13 cellular contexts compared by ENCODE assay signal in the genomic region with DNA sequence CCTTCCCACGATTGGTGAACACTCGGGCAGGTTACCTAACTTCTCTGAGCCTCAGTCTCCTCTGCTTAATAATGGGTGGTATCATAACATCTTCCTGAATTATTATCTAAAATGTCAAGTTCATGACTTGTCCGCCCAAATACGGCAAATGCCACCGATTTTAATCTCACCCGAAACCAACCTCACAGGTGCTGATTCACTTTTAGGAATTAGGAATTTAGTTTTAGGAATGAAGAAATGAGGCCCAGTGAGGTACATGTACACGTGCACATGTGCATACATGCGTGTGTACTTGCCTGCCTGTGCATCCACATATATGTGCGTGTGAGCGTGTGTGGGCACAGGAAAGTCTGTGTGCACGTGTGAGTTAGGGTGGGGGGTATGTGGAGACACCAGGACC.
"Had no signal": no experiment of that assay in that cellular context is flagged by ENCODE, and none has a peak within 500 bp of the region (broad histone marks: within the 10 kb centered on the region; RNA-seq: fewer than 3 reads in every experiment).

No MANE protein-coding gene starts in this region.

- ATAC-seq: foreskin keratinocyte had no signal

- H2AFZ ChIP-seq: hepatocyte, neural progenitor cell had no signal

- H3K4me1 ChIP-seq: colonic mucosa, foreskin keratinocyte, neural progenitor cell, pancreas, upper lobe of right lung had no signal

- H3K4me1 Mint-ChIP-seq: endodermal cell; stimulated activated effector memory CD8-positive, alpha-beta T cell treated with anti-CD3 and anti-CD28 coated beads, Interleukin-12 subunit alpha, Interleukin-12 subunit beta, amount 100 ng/mL, for 72 hours had no signal

- H3K9me3 Mint-ChIP-seq: endodermal cell; natural killer cell treated with Interleukin-12 subunit alpha and Interleukin-12 subunit beta and Interleukin-15 and Interleukin-18, amount 100 ng/mL, for 72 hours; neural progenitor cell; stimulated activated effector memory CD8-positive, alpha-beta T cell treated with anti-CD3 and anti-CD28 coated beads, Interleukin-12 subunit alpha, Interleukin-12 subunit beta, amount 100 ng/mL, for 72 hours; stimulated activated naive CD8-positive, alpha-beta T cell treated with anti-CD3 and anti-CD28 coated beads, Interleukin-15, Interleukin-2, amounts not matched to agents 100 ng/mL and 50 ng/mL, for 24 hours had no signal

- H3K36me3 Mint-ChIP-seq: natural killer cell treated with Interleukin-12 subunit alpha and Interleukin-12 subunit beta and Interleukin-15 and Interleukin-18, amount 100 ng/mL, for 72 hours; neural progenitor cell; stimulated activated effector memory CD8-positive, alpha-beta T cell treated with anti-CD3 and anti-CD28 coated beads, Interleukin-12 subunit alpha, Interleukin-12 subunit beta, amount 100 ng/mL, for 72 hours had no signal

- H3K79me2 ChIP-seq: hepatocyte had no signal

- FAIRE-seq: pancreas had no signal

- H3K9me3 ChIP-seq: colonic mucosa, pancreas, tibial artery, upper lobe of right lung had no signal

- H3K4me2 ChIP-seq: hepatocyte, neural progenitor cell had no signal

- H3K27ac Mint-ChIP-seq: endodermal cell; natural killer cell treated with Interleukin-12 subunit alpha and Interleukin-12 subunit beta and Interleukin-15 and Interleukin-18, amount 100 ng/mL, for 72 hours; neural progenitor cell; progenitor cell of endocrine pancreas; stimulated activated effector memory CD8-positive, alpha-beta T cell treated with anti-CD3 and anti-CD28 coated beads, Interleukin-12 subunit alpha, Interleukin-12 subunit beta, amount 100 ng/mL, for 72 hours; stimulated activated naive CD8-positive, alpha-beta T cell treated with anti-CD3 and anti-CD28 coated beads, Interleukin-15, Interleukin-2, amounts not matched to agents 100 ng/mL and 50 ng/mL, for 24 hours had no signal

- H3K27ac ChIP-seq: colonic mucosa, foreskin keratinocyte, hepatocyte, neural progenitor cell, pancreas, tibial artery, upper lobe of right lung had no signal

- H3K36me3 ChIP-seq: colonic mucosa, neural progenitor cell, pancreas, tibial artery, upper lobe of right lung had no signal

- H3K4me3 ChIP-seq: colonic mucosa, hepatocyte, lung, neural progenitor cell, pancreas, tibial artery, upper lobe of right lung had no signal

- H3K4me3 Mint-ChIP-seq: endodermal cell; natural killer cell treated with Interleukin-12 subunit alpha and Interleukin-12 subunit beta and Interleukin-15 and Interleukin-18, amount 100 ng/mL, for 72 hours; neural progenitor cell; stimulated activated effector memory CD8-positive, alpha-beta T cell treated with anti-CD3 and anti-CD28 coated beads, Interleukin-12 subunit alpha, Interleukin-12 subunit beta, amount 100 ng/mL, for 72 hours; stimulated activated naive CD8-positive, alpha-beta T cell treated with anti-CD3 and anti-CD28 coated beads, Interleukin-15, Interleukin-2, amounts not matched to agents 100 ng/mL and 50 ng/mL, for 24 hours had no signal

- H3K9ac ChIP-seq: neural progenitor cell had no signal
